ENCODE assay signal across 1 cellular context in the genomic region with DNA sequence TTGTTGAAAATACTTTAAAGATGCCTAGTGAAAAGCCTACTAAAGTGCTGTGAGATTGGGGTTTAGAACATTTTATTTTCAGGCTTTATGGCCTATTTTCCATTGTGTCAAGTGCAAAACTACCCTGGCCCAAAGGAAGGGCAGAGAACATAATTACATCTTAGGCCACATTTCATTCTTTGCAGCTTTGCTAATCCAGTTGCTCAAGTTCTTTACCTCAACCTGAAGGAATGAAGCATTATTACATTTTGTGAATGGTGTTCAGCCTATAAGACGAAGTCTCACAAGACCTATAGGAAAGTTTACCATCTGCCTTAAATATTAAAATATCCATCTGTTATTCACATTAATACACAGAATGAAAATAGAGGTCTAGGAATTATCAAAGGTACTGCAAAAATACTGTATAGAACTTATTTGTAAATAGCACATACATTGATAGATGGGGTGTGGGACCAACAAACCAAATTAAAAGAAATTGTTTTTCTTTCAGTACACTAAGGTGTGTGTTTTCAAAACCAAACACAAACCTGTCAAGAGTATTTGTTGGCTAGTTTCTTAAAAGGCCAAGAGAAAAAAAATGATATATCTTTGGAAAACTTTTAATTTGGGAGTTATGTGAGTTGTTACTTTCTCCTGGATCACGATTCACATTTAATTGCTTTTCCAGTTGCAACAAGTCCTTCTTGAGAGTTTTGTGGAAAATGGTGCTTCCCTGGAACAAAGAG.
TF ChIP-seq lines count a peak whose summit lies in the region.

No MANE protein-coding gene starts in this region.

TF ChIP-seq in GM23338, 12 proteins besides CTCF, POLR2A, EP300 and RAD21 (continued from another document):
- TF ChIP-seq, protein P1, sequence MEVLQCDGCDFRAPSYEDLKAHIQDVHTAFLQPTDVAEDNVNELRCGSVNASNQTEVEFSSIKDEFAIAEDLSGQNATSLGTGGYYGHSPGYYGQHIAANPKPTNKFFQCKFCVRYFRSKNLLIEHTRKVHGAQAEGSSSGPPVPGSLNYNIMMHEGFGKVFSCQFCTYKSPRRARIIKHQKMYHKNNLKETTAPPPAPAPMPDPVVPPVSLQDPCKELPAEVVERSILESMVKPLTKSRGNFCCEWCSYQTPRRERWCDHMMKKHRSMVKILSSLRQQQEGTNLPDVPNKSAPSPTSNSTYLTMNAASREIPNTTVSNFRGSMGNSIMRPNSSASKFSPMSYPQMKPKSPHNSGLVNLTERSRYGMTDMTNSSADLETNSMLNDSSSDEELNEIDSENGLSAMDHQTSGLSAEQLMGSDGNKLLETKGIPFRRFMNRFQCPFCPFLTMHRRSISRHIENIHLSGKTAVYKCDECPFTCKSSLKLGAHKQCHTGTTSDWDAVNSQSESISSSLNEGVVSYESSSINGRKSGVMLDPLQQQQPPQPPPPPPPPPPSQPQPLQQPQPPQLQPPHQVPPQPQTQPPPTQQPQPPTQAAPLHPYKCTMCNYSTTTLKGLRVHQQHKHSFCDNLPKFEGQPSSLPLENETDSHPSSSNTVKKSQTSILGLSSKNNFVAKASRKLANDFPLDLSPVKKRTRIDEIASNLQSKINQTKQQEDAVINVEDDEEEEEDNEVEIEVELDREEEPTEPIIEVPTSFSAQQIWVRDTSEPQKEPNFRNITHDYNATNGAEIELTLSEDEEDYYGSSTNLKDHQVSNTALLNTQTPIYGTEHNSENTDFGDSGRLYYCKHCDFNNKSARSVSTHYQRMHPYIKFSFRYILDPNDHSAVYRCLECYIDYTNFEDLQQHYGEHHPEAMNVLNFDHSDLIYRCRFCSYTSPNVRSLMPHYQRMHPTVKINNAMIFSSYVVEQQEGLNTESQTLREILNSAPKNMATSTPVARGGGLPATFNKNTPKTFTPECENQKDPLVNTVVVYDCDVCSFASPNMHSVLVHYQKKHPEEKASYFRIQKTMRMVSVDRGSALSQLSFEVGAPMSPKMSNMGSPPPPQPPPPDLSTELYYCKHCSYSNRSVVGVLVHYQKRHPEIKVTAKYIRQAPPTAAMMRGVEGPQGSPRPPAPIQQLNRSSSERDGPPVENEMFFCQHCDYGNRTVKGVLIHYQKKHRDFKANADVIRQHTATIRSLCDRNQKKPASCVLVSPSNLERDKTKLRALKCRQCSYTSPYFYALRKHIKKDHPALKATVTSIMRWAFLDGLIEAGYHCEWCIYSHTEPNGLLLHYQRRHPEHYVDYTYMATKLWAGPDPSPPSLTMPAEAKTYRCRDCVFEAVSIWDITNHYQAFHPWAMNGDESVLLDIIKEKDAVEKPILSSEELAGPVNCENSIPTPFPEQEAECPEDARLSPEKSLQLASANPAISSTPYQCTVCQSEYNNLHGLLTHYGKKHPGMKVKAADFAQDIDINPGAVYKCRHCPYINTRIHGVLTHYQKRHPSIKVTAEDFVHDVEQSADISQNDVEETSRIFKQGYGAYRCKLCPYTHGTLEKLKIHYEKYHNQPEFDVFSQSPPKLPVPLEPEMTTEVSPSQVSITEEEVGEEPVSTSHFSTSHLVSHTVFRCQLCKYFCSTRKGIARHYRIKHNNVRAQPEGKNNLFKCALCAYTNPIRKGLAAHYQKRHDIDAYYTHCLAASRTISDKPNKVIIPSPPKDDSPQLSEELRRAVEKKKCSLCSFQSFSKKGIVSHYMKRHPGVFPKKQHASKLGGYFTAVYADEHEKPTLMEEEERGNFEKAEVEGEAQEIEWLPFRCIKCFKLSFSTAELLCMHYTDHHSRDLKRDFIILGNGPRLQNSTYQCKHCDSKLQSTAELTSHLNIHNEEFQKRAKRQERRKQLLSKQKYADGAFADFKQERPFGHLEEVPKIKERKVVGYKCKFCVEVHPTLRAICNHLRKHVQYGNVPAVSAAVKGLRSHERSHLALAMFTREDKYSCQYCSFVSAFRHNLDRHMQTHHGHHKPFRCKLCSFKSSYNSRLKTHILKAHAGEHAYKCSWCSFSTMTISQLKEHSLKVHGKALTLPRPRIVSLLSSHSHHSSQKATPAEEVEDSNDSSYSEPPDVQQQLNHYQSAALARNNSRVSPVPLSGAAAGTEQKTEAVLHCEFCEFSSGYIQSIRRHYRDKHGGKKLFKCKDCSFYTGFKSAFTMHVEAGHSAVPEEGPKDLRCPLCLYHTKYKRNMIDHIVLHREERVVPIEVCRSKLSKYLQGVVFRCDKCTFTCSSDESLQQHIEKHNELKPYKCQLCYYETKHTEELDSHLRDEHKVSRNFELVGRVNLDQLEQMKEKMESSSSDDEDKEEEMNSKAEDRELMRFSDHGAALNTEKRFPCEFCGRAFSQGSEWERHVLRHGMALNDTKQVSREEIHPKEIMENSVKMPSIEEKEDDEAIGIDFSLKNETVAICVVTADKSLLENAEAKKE (CRISPR knock-in tag; IDR thresholded peaks at IDR 0.05), result no peak
- TF ChIP-seq ZNF331 (CRISPR knock-in tag; IDR thresholded peaks at IDR 0.05; ENCODE audit: low read depth) (no peak), EZH2phosphoT487 (IDR thresholded peaks at IDR 0.05; ENCODE audit: unreplicated experiment) (no peak), CREB1 (CRISPR knock-in tag; IDR thresholded peaks at IDR 0.05; ENCODE audit: low read depth) (no peak), POLR2AphosphoS5 (IDR thresholded peaks at IDR 0.05; ENCODE audit: low read depth) (no peak), EZH2 (IDR thresholded peaks at IDR 0.05; ENCODE audit: low read depth, unreplicated experiment) (no peak), STAT1 (IDR thresholded peaks at IDR 0.05; ENCODE audit: unreplicated experiment) (no peak), JUNB (IDR thresholded peaks at IDR 0.05; ENCODE audit: unreplicated experiment) (no peak), NANOG (IDR thresholded peaks at IDR 0.05; ENCODE audit: borderline replicate concordance) (no peak)
- TF ChIP-seq, protein P2, sequence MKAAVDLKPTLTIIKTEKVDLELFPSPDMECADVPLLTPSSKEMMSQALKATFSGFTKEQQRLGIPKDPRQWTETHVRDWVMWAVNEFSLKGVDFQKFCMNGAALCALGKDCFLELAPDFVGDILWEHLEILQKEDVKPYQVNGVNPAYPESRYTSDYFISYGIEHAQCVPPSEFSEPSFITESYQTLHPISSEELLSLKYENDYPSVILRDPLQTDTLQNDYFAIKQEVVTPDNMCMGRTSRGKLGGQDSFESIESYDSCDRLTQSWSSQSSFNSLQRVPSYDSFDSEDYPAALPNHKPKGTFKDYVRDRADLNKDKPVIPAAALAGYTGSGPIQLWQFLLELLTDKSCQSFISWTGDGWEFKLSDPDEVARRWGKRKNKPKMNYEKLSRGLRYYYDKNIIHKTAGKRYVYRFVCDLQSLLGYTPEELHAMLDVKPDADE (IDR thresholded peaks at IDR 0.05), result no peak
- TF ChIP-seq, protein P3, sequence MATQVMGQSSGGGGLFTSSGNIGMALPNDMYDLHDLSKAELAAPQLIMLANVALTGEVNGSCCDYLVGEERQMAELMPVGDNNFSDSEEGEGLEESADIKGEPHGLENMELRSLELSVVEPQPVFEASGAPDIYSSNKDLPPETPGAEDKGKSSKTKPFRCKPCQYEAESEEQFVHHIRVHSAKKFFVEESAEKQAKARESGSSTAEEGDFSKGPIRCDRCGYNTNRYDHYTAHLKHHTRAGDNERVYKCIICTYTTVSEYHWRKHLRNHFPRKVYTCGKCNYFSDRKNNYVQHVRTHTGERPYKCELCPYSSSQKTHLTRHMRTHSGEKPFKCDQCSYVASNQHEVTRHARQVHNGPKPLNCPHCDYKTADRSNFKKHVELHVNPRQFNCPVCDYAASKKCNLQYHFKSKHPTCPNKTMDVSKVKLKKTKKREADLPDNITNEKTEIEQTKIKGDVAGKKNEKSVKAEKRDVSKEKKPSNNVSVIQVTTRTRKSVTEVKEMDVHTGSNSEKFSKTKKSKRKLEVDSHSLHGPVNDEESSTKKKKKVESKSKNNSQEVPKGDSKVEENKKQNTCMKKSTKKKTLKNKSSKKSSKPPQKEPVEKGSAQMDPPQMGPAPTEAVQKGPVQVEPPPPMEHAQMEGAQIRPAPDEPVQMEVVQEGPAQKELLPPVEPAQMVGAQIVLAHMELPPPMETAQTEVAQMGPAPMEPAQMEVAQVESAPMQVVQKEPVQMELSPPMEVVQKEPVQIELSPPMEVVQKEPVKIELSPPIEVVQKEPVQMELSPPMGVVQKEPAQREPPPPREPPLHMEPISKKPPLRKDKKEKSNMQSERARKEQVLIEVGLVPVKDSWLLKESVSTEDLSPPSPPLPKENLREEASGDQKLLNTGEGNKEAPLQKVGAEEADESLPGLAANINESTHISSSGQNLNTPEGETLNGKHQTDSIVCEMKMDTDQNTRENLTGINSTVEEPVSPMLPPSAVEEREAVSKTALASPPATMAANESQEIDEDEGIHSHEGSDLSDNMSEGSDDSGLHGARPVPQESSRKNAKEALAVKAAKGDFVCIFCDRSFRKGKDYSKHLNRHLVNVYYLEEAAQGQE (IDR thresholded peaks at IDR 0.05; ENCODE audit: unreplicated experiment), result no peak
